Comparison of ENCODE assay signal across 1 cellular context in genomic region chr18:34223893-34224422, GRCh38.
TF ChIP-seq lines count a peak whose summit lies in the region.

No MANE protein-coding gene starts in this region.

TF ChIP-seq in H1, 55 proteins besides CTCF, POLR2A, EP300 and RAD21 (continued from another document):
- no peak for TF ChIP-seq CBX8 (IDR thresholded peaks at IDR 0.05; ENCODE audit: borderline replicate concordance, low read depth, low read length)
- no peak for TF ChIP-seq NRF1 (IDR thresholded peaks at IDR 0.05; ENCODE audit: low read depth, low read length)
- TF ChIP-seq SP2 (IDR thresholded peaks at IDR 0.05; ENCODE audit: low read length) = no peak
- TF ChIP-seq TAF1 (IDR thresholded peaks at IDR 0.05; ENCODE audit: low read depth, low read length) = no peak
- no peak for TF ChIP-seq HDAC2 (IDR thresholded peaks at IDR 0.05; ENCODE audit: borderline replicate concordance in 1 of 2, low read depth in 2 of 2, low read length in 2 of 2)
- no peak for TF ChIP-seq BCL11A (IDR thresholded peaks at IDR 0.05; ENCODE audit: low read depth in 2 of 2, low read length in 2 of 2)
- TF ChIP-seq RNF2 (IDR thresholded peaks at IDR 0.05; ENCODE audit: borderline replicate concordance, low read depth, low read length, missing control alignments, poor library complexity, severe bottlenecking) = peak; percentile 39
- TF ChIP-seq NANOG (IDR thresholded peaks at IDR 0.05; ENCODE audit: insufficient read depth, low read depth, low read length, poor library complexity, severe bottlenecking) = no peak
- no peak for TF ChIP-seq SAP30 (IDR thresholded peaks at IDR 0.05; ENCODE audit: insufficient read depth, insufficient replicate concordance, low read length)
- TF ChIP-seq TEAD4 (IDR thresholded peaks at IDR 0.05; ENCODE audit: low read depth, low read length) = no peak
